Comparison of ENCODE assay signal across 9 cellular contexts in genomic region chr2:121617042-121617599, GRCh38. TPM values are rescaled to one million over a fixed set of nuclear protein-coding genes. Genes with fewer than 3 reads are reported as not detected.
A peak's percentile ranks its signal among the peaks of the same experiment; 100 is the strongest.
DNase-seq lines count a peak whose midpoint lies in the region; ATAC-seq and TF ChIP-seq lines count a peak whose summit lies in the region.
"Had no signal": no experiment of that assay in that cellular context is flagged by ENCODE, and none has a peak within 500 bp of the region (broad histone marks: within the 10 kb centered on the region; RNA-seq: fewer than 3 reads in every experiment).

No MANE protein-coding gene starts in this region.

- 81 to 83% methylated on average over 4 of the region's 4 CpGs for WGBS in body of pancreas, 2 donors

- H3K4me1 Mint-ChIP-seq in activated CD8-positive, alpha-beta T cell treated with anti-CD3 and anti-CD28 coated beads, Interleukin-2, amount 10 ng/mL, durations not matched to agents 7 days and 5 days (ENCODE audit: low read depth): peaks cover 2% of the 10 kb centered on the region
- H3K4me1 Mint-ChIP-seq in natural killer cell treated with Interleukin-12 subunit alpha and Interleukin-12 subunit beta and Interleukin-15 and Interleukin-18, amount 100 ng/mL, for 72 hours (ENCODE audit: low read depth in 2 of 2): peaks cover 7 to 8% of the 10 kb centered on the region in 2 donors

- H3K4me3 ChIP-seq in body of pancreas: no peak overlapping the region

- H3K4me3 Mint-ChIP-seq in activated CD8-positive, alpha-beta T cell treated with anti-CD3 and anti-CD28 coated beads, Interleukin-2, amount 10 ng/mL, durations not matched to agents 7 days and 5 days: no peak overlapping the region
- no peak overlapping the region for H3K4me3 Mint-ChIP-seq in natural killer cell treated with Interleukin-12 subunit alpha and Interleukin-12 subunit beta and Interleukin-15 and Interleukin-18, amount 100 ng/mL, for 72 hours
- H3K4me3 Mint-ChIP-seq: stimulated activated naive CD8-positive, alpha-beta T cell treated with anti-CD3 and anti-CD28 coated beads, Interleukin-15, Interleukin-2, amounts not matched to agents 100 ng/mL and 50 ng/mL, for 24 hours had no signal

- H3K4me1 ChIP-seq in body of pancreas: peaks cover 25% of the 10 kb centered on the region

- POLR2A ChIA-PET in activated CD8-positive, alpha-beta T cell treated with anti-CD3 and anti-CD28 coated beads, Interleukin-2, amount 10 ng/mL, durations not matched to agents 7 days and 5 days (lab: Charles Lee): interaction anchor here (0.6 to 2.1 kb wide), 3 partner anchors 33 to 86 kb away, joined by 3 to 8 read pairs (median 7); partner anchors contain the start of genes CLASP1 and RNU4ATAC

- H3K27me3 Mint-ChIP-seq in activated CD8-positive, alpha-beta T cell treated with anti-CD3 and anti-CD28 coated beads, Interleukin-2, amount 10 ng/mL, durations not matched to agents 7 days and 5 days (ENCODE audit: low read depth): no peaks in the 10 kb centered on the region
- no peaks in the 10 kb centered on the region for H3K27me3 Mint-ChIP-seq in natural killer cell treated with Interleukin-12 subunit alpha and Interleukin-12 subunit beta and Interleukin-15 and Interleukin-18, amount 100 ng/mL, for 72 hours
- H3K27me3 Mint-ChIP-seq: stimulated activated naive CD8-positive, alpha-beta T cell treated with anti-CD3 and anti-CD28 coated beads, Interleukin-15, Interleukin-2, amounts not matched to agents 100 ng/mL and 50 ng/mL, for 24 hours had no signal

- H3K27me3 ChIP-seq in body of pancreas: no peaks in the 10 kb centered on the region

- H3K9me3 Mint-ChIP-seq in activated CD8-positive, alpha-beta T cell treated with anti-CD3 and anti-CD28 coated beads, Interleukin-2, amount 10 ng/mL, durations not matched to agents 7 days and 5 days (ENCODE audit: insufficient read depth): no peaks in the 10 kb centered on the region
- H3K9me3 Mint-ChIP-seq in natural killer cell treated with Interleukin-12 subunit alpha and Interleukin-12 subunit beta and Interleukin-15 and Interleukin-18, amount 100 ng/mL, for 72 hours: no peaks in the 10 kb centered on the region
- H3K9me3 Mint-ChIP-seq: stimulated activated naive CD8-positive, alpha-beta T cell treated with anti-CD3 and anti-CD28 coated beads, Interleukin-15, Interleukin-2, amounts not matched to agents 100 ng/mL and 50 ng/mL, for 24 hours had no signal

- no peak overlapping the region for H3K27ac ChIP-seq in body of pancreas

- no peak overlapping the region for H3K27ac Mint-ChIP-seq in activated CD8-positive, alpha-beta T cell treated with anti-CD3 and anti-CD28 coated beads, Interleukin-2, amount 10 ng/mL, durations not matched to agents 7 days and 5 days
- H3K27ac Mint-ChIP-seq in natural killer cell treated with Interleukin-12 subunit alpha and Interleukin-12 subunit beta and Interleukin-15 and Interleukin-18, amount 100 ng/mL, for 72 hours: no peak overlapping the region
- H3K27ac Mint-ChIP-seq: stimulated activated naive CD8-positive, alpha-beta T cell treated with anti-CD3 and anti-CD28 coated beads, Interleukin-15, Interleukin-2, amounts not matched to agents 100 ng/mL and 50 ng/mL, for 24 hours had no signal

- peaks cover 26% of the 10 kb centered on the region for H3K36me3 Mint-ChIP-seq in activated CD8-positive, alpha-beta T cell treated with anti-CD3 and anti-CD28 coated beads, Interleukin-2, amount 10 ng/mL, durations not matched to agents 7 days and 5 days (ENCODE audit: low read depth)
- H3K36me3 Mint-ChIP-seq in natural killer cell treated with Interleukin-12 subunit alpha and Interleukin-12 subunit beta and Interleukin-15 and Interleukin-18, amount 100 ng/mL, for 72 hours: peaks cover 5% of the 10 kb centered on the region

- intact Hi-C loops in body of pancreas (cut with DNase I): no loop called here

- peak; percentile 33 for DNase-seq in activated CD8-positive, alpha-beta T cell treated with anti-CD3 and anti-CD28 coated beads, Interleukin-2, amount 10 ng/mL, durations not matched to agents 7 days and 5 days
- DNase-seq in natural killer cell treated with Interleukin-12 subunit alpha and Interleukin-12 subunit beta and Interleukin-15 and Interleukin-18, amount 100 ng/mL, for 72 hours (ENCODE audit: low spot score): no peak
- DNase-seq in stimulated activated CD4-positive, alpha-beta T cell treated with anti-CD3 and anti-CD28 coated beads, Interleukin-4, amount 100 ng/mL, for 4 hours: no peak
- DNase-seq in body of pancreas: no peak

- H3K9me3 ChIP-seq in body of pancreas: no peaks in the 10 kb centered on the region

- ATAC-seq in GM18909 (IDR thresholded peaks at IDR 0.05; ENCODE audit: poor library complexity, unreplicated experiment) (peak; percentile 60), HG03135 (IDR thresholded peaks at IDR 0.05; ENCODE audit: unreplicated experiment) (peak; percentile 66), GM18870 (IDR thresholded peaks at IDR 0.05; ENCODE audit: unreplicated experiment) (no peak), body of pancreas (no peak)
- ATAC-seq in activated CD8-positive, alpha-beta T cell treated with anti-CD3 and anti-CD28 coated beads, Interleukin-2, amount 10 ng/mL, durations not matched to agents 7 days and 5 days: peak; percentile 88
- ATAC-seq in natural killer cell treated with Interleukin-12 subunit alpha and Interleukin-12 subunit beta and Interleukin-15 and Interleukin-18, amount 100 ng/mL, for 72 hours: peak; percentile 56 to 61
- no peak for ATAC-seq in activated CD4-positive, CD25-positive, alpha-beta regulatory T cell treated with anti-CD3 and anti-CD28 coated beads, Interleukin-2, amount 50 U/mL, for 24 hours

- no peak for TF ChIP-seq POLR2A in body of pancreas (IDR thresholded peaks at IDR 0.05)

- CTCF ChIA-PET in activated CD8-positive, alpha-beta T cell treated with anti-CD3 and anti-CD28 coated beads, Interleukin-2, amount 10 ng/mL, durations not matched to agents 7 days and 5 days (lab: Charles Lee): interaction anchor here (1.1 kb wide), 1 partner anchor 20 kb away, joined by 4 read pairs; no protein-coding TSS in a partner anchor

- no peaks in the 10 kb centered on the region for H3K36me3 ChIP-seq in body of pancreas (replicated peaks in 1 of 2; ENCODE audit: insufficient read depth in 1 of 2, low read depth in 2 of 2)

- no peak for TF ChIP-seq CTCF in body of pancreas (IDR thresholded peaks at IDR 0.05)

RNA-seq across cellular contexts. Expression of gene CLASP1, which starts 32.1 kb away (rescaled TPM):
- 10 to 100 TPM; 62.3 to 65.2 TPM for total RNA-seq in activated CD8-positive, alpha-beta T cell treated with anti-CD3 and anti-CD28 coated beads, Interleukin-2, amount 10 ng/mL, durations not matched to agents 7 days and 5 days
- 100 to 1,000 TPM in 1 of 2 donors, 10 to 100 TPM in 1; 88.6 to 121 TPM for total RNA-seq in natural killer cell treated with Interleukin-12 subunit alpha and Interleukin-12 subunit beta and Interleukin-15 and Interleukin-18, amount 100 ng/mL, for 72 hours
- 10 to 100 TPM; 28.5 to 44.2 TPM for total RNA-seq in body of pancreas

Comparison
In these comparisons a context has a peak if more than half of its experiments do, and no peak if none do; other contexts are left out.
1. ATAC-seq: peak in GM18909 (single experiment), HG03135 (single experiment), activated CD8-positive, alpha-beta T cell treated with anti-CD3 and anti-CD28 coated beads, Interleukin-2, amount 10 ng/mL, durations not matched to agents 7 days and 5 days (single experiment) and natural killer cell treated with Interleukin-12 subunit alpha and Interleukin-12 subunit beta and Interleukin-15 and Interleukin-18, amount 100 ng/mL, for 72 hours (2 of 2); none in GM18870 (single experiment), activated CD4-positive, CD25-positive, alpha-beta regulatory T cell treated with anti-CD3 and anti-CD28 coated beads, Interleukin-2, amount 50 U/mL, for 24 hours (0 of 2) and body of pancreas (single experiment).